27 cellular contexts compared by ENCODE assay signal in genomic region chr14:70685480-70686197, GRCh38. TPM values are rescaled to one million over a fixed set of nuclear protein-coding genes. Genes with fewer than 3 reads are reported as not detected.
DNase-seq lines count a peak whose midpoint lies in the region; FAIRE-seq and TF ChIP-seq lines count a peak whose summit lies in the region.
"Had no signal": no experiment of that assay in that cellular context is flagged by ENCODE, and none has a peak within 500 bp of the region (broad histone marks: within the 10 kb centered on the region; RNA-seq: fewer than 3 reads in every experiment).

No MANE protein-coding gene starts in this region.

- H2AFZ ChIP-seq in MM.1S (ENCODE audit: low read length): no peak overlapping the region

- WGBS in thyroid gland, 2 donors: 80 to 89% methylated on average over 7 of the region's 7 CpGs

- no peak for TF ChIP-seq POLR2A in thyroid gland (IDR thresholded peaks at IDR 0.05)

- DNase-seq in HTR-8/SVneo (ENCODE audit: insufficient read length, low spot score) (no peak), WERI-Rb-1 (peak; percentile 79), fibroblast of mammary gland (ENCODE audit: low read depth) (peak; percentile 25), occipital lobe (lab: John Stamatoyannopoulos, UW) (peak; percentile 20), HEK293T (ENCODE audit: extremely low spot score) (no peak), thyroid gland (no peak), NCI-H2227 (lab: John Stamatoyannopoulos, UW; ENCODE audit: unreplicated experiment) (no peak), MM.1S (no peak)
- DNase-seq: activated effector memory CD4-positive, alpha-beta T cell treated with anti-CD3 and anti-CD28 coated beads, Interleukin-2, amount 50 U/mL, for 16 hours; C1 segment of cervical spinal cord; Caco-2; effector memory CD8-positive, alpha-beta T cell; mesenchymal stem cell; naive B cell; NCI-H1436; nucleus accumbens; stimulated activated CD4-positive, alpha-beta T cell treated with anti-CD3 and anti-CD28 coated beads, Interleukin-2, amount 100 ng/mL, for 24 hours; T-helper 1 cell; testis had no signal

- no peaks in the 10 kb centered on the region for H4K20me1 ChIP-seq in MM.1S (ENCODE audit: insufficient read depth, low read length)

- peak; percentile 51 for FAIRE-seq in HTR-8/SVneo (lab: Jason Lieb, UNC)
- FAIRE-seq: colon, GM12892, K562, RCC 7860, TTC549 had no signal

- no peak overlapping the region for H3K4me2 ChIP-seq in MM.1S (ENCODE audit: low read depth, low read length)
- H3K4me2 ChIP-seq: smooth muscle cell had no signal

- H3K27me3 ChIP-seq in WERI-Rb-1 (ENCODE audit: insufficient read depth, low read depth, severe bottlenecking) (no peaks in the 10 kb centered on the region), thyroid gland (no peaks in the 10 kb centered on the region), MM.1S (replicated peaks; ENCODE audit: insufficient read depth, low read length) (no peaks in the 10 kb centered on the region)
- H3K27me3 ChIP-seq: SJSA1, testis, vagina had no signal

- CTCF ChIA-PET in HEK293T (lab: Yijun Ruan, JAX): interaction anchor here (0.9 kb wide), 1 partner anchor 13 kb away, joined by 3 read pairs; no protein-coding TSS in a partner anchor

- H3K4me1 ChIP-seq in thyroid gland (peaks cover 15 to 26% of the 10 kb centered on the region in 2 donors), MM.1S (ENCODE audit: low read length) (no peaks in the 10 kb centered on the region)
- H3K4me1 ChIP-seq: Caco-2, SJSA1, testis, vagina had no signal

- H3K9me3 ChIP-seq in WERI-Rb-1 (ENCODE audit: severe bottlenecking) (no peaks in the 10 kb centered on the region), thyroid gland (no peaks in the 10 kb centered on the region), MM.1S (replicated peaks; ENCODE audit: insufficient read depth, low read length) (no peaks in the 10 kb centered on the region)
- H3K9me3 ChIP-seq: Caco-2, SJSA1, testis, vagina had no signal

- H3K36me3 ChIP-seq in WERI-Rb-1 (no peaks in the 10 kb centered on the region), thyroid gland (no peaks in the 10 kb centered on the region), MM.1S (replicated peaks; ENCODE audit: insufficient read depth, low read length) (no peaks in the 10 kb centered on the region)
- H3K36me3 ChIP-seq: SJSA1, vagina had no signal

- H3K9me2 ChIP-seq in MM.1S (replicated peaks; ENCODE audit: insufficient read depth, low read length): no peaks in the 10 kb centered on the region

- H3K27ac ChIP-seq in WERI-Rb-1 (peak overlapping the region; percentile 37), thyroid gland (no peak overlapping the region), MM.1S (ENCODE audit: low read length) (no peak overlapping the region)
- H3K27ac ChIP-seq: SJSA1, testis, vagina had no signal

- H3K4me3 ChIP-seq in WERI-Rb-1 (ENCODE audit: low read depth, low read length): no peak overlapping the region
- H3K4me3 ChIP-seq in fibroblast of mammary gland (ENCODE audit: control insufficient read depth, low read depth, low read length): no peak overlapping the region
- H3K4me3 ChIP-seq in thyroid gland (replicated peaks in 1 of 3): no peak overlapping the region
- H3K4me3 ChIP-seq in MM.1S (ENCODE audit: low read length): no peak overlapping the region
- H3K4me3 ChIP-seq: K562, SJSA1, smooth muscle cell, testis, vagina had no signal

- no peak overlapping the region for H3K9ac ChIP-seq in MM.1S (ENCODE audit: low read length)

- POLR2A ChIA-PET in HEK293T (lab: Yijun Ruan, JAX): no interaction called here

- H3K79me2 ChIP-seq in MM.1S (ENCODE audit: low read length): no peaks in the 10 kb centered on the region

- no peaks in the 10 kb centered on the region for H3F3A ChIP-seq in MM.1S (ENCODE audit: insufficient read depth, low read length)

- TF ChIP-seq CTCF in WERI-Rb-1 (IDR thresholded peaks at IDR 0.05; ENCODE audit: low read depth, low read length) (no peak), fibroblast of mammary gland (conservative IDR thresholded peaks at IDR 0.05; ENCODE audit: control insufficient read depth, insufficient read depth, low read depth, low read length) (no peak), thyroid gland (IDR thresholded peaks at IDR 0.05) (no peak), MM.1S (IDR thresholded peaks at IDR 0.05; ENCODE audit: low read length) (no peak)

- intact Hi-C loops in thyroid gland (cut with DNase I): no loop called here

TF ChIP-seq in HEK293T, 16 proteins besides CTCF, POLR2A, EP300 and RAD21:
- TF ChIP-seq BHLHE40 (IDR thresholded peaks at IDR 0.05; ENCODE audit: borderline replicate concordance) (no peak), FOXA1 (IDR thresholded peaks at IDR 0.05) (no peak), ZNF384 (IDR thresholded peaks at IDR 0.05) (no peak), L3MBTL2 (conservative IDR thresholded peaks at IDR 0.05) (no peak), CTBP1 (IDR thresholded peaks at IDR 0.05; ENCODE audit: borderline replicate concordance) (no peak), ELF4 (IDR thresholded peaks at IDR 0.05) (no peak), SUZ12 (IDR thresholded peaks at IDR 0.05) (no peak), FOXM1 (IDR thresholded peaks at IDR 0.05; ENCODE audit: borderline replicate concordance) (no peak), TARDBP (IDR thresholded peaks at IDR 0.05) (no peak), FOXK2 (IDR thresholded peaks at IDR 0.05) (no peak), HDGF (IDR thresholded peaks at IDR 0.05; ENCODE audit: borderline replicate concordance) (no peak), ARNT (IDR thresholded peaks at IDR 0.05) (no peak), LEF1 (IDR thresholded peaks at IDR 0.05; ENCODE audit: borderline replicate concordance) (no peak), NFRKB (IDR thresholded peaks at IDR 0.05) (no peak), SP1 (IDR thresholded peaks at IDR 0.05) (no peak)
- TF ChIP-seq, protein P1, sequence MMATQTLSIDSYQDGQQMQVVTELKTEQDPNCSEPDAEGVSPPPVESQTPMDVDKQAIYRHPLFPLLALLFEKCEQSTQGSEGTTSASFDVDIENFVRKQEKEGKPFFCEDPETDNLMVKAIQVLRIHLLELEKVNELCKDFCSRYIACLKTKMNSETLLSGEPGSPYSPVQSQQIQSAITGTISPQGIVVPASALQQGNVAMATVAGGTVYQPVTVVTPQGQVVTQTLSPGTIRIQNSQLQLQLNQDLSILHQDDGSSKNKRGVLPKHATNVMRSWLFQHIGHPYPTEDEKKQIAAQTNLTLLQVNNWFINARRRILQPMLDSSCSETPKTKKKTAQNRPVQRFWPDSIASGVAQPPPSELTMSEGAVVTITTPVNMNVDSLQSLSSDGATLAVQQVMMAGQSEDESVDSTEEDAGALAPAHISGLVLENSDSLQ (IDR thresholded peaks at IDR 0.05): no peak

RNA-seq across cellular contexts. Expression of gene TTC9, which starts 43.9 kb away (rescaled TPM):
- total RNA-seq in occipital lobe (22.9 TPM), thyroid gland (1 to 10 TPM; 5.7 to 9.4 (median 7.2) TPM)

Comparison
In these comparisons a context has a peak if more than half of its experiments do, and no peak if none do; other contexts are left out.
1. DNase-seq: peak in WERI-Rb-1 (single experiment), fibroblast of mammary gland (single experiment) and occipital lobe (single experiment); none in HTR-8/SVneo (single experiment), HEK293T (single experiment), thyroid gland (0 of 2), NCI-H2227 (single experiment) and MM.1S (single experiment).